Comparison of ENCODE assay signal across 11 cellular contexts in genomic region chr22:23113067-23113846, GRCh38. TPM values are rescaled to one million over a fixed set of nuclear protein-coding genes. Genes with fewer than 3 reads are reported as not detected.
DNase-seq lines count a peak whose midpoint lies in the region; ATAC-seq lines count a peak whose summit lies in the region.
"Had no signal": no experiment of that assay in that cellular context is flagged by ENCODE, and none has a peak within 500 bp of the region (broad histone marks: within the 10 kb centered on the region; RNA-seq: fewer than 3 reads in every experiment).

No MANE protein-coding gene starts in this region.

- H3K4me3 Mint-ChIP-seq in activated naive CD8-positive, alpha-beta T cell treated with anti-CD3 and anti-CD28 coated beads, Interleukin-2, amount 50 U/mL, for 24 hours: no peak overlapping the region
- H3K4me3 Mint-ChIP-seq: stimulated activated naive CD8-positive, alpha-beta T cell treated with anti-CD3 and anti-CD28 coated beads, Interleukin-15, Interleukin-2, amounts not matched to agents 100 ng/mL and 50 ng/mL, for 24 hours had no signal

- peak; percentile 18 for DNase-seq in Daoy (ENCODE audit: low read depth)
- peak; percentile 81 for DNase-seq in NCI-H345 (lab: John Stamatoyannopoulos, UW)
- DNase-seq in fibroblast of gingiva (ENCODE audit: low read depth): peak; percentile 42
- DNase-seq in occipital lobe (lab: John Stamatoyannopoulos, UW): peak; percentile 76
- DNase-seq in stimulated activated CD4-positive, alpha-beta T cell treated with anti-CD3 and anti-CD28 coated beads, Interleukin-4, amount 100 ng/mL, for 4 hours: no peak
- no peak for DNase-seq in activated CD4-positive, alpha-beta T cell treated with anti-CD3 and anti-CD28 coated beads, Interleukin-2, amount 50 U/mL, for 1 hour
- no peak for DNase-seq in activated naive CD8-positive, alpha-beta T cell treated with anti-CD3 and anti-CD28 coated beads, Interleukin-2, amount 50 U/mL, for 24 hours
- DNase-seq: activated naive CD4-positive, alpha-beta T cell; WERI-Rb-1 had no signal

- no peaks in the 10 kb centered on the region for H3K27me3 Mint-ChIP-seq in activated naive CD8-positive, alpha-beta T cell treated with anti-CD3 and anti-CD28 coated beads, Interleukin-2, amount 50 U/mL, for 24 hours
- H3K27me3 Mint-ChIP-seq: stimulated activated naive CD8-positive, alpha-beta T cell treated with anti-CD3 and anti-CD28 coated beads, Interleukin-15, Interleukin-2, amounts not matched to agents 100 ng/mL and 50 ng/mL, for 24 hours had no signal

- no peaks in the 10 kb centered on the region for H3K9me3 Mint-ChIP-seq in activated naive CD8-positive, alpha-beta T cell treated with anti-CD3 and anti-CD28 coated beads, Interleukin-2, amount 50 U/mL, for 24 hours
- H3K9me3 Mint-ChIP-seq: stimulated activated naive CD8-positive, alpha-beta T cell treated with anti-CD3 and anti-CD28 coated beads, Interleukin-15, Interleukin-2, amounts not matched to agents 100 ng/mL and 50 ng/mL, for 24 hours had no signal

- no peak for ATAC-seq in HG02571 (IDR thresholded peaks at IDR 0.05; ENCODE audit: unreplicated experiment)
- ATAC-seq in activated naive CD8-positive, alpha-beta T cell treated with anti-CD3 and anti-CD28 coated beads, Interleukin-2, amount 50 U/mL, for 24 hours: no peak

- no peaks in the 10 kb centered on the region for H3K36me3 Mint-ChIP-seq in activated naive CD8-positive, alpha-beta T cell treated with anti-CD3 and anti-CD28 coated beads, Interleukin-2, amount 50 U/mL, for 24 hours (ENCODE audit: low read depth)

- no peak overlapping the region for H3K27ac Mint-ChIP-seq in activated naive CD8-positive, alpha-beta T cell treated with anti-CD3 and anti-CD28 coated beads, Interleukin-2, amount 50 U/mL, for 24 hours
- H3K27ac Mint-ChIP-seq: stimulated activated naive CD8-positive, alpha-beta T cell treated with anti-CD3 and anti-CD28 coated beads, Interleukin-15, Interleukin-2, amounts not matched to agents 100 ng/mL and 50 ng/mL, for 24 hours had no signal

- H3K4me1 Mint-ChIP-seq in activated naive CD8-positive, alpha-beta T cell treated with anti-CD3 and anti-CD28 coated beads, Interleukin-2, amount 50 U/mL, for 24 hours: no peaks in the 10 kb centered on the region

RNA-seq across cellular contexts. Expression of gene RSPH14, which starts 28.5 kb away (rescaled TPM):
- total RNA-seq in Daoy (2014; rRNA removed; shearing (Covaris generic)): not detected in 2 replicates
- 1.9 TPM for total RNA-seq in occipital lobe

RNA-seq across cellular contexts. Expression of gene RAB36, which starts 32.0 kb away (rescaled TPM):
- 1.0 and 2.2 TPM in 2 replicates for total RNA-seq in Daoy (2014; rRNA removed; shearing (Covaris generic))
- 5.9 TPM for total RNA-seq in occipital lobe

RNA-seq across cellular contexts. Expression of gene GNAZ, which starts 42.9 kb away (rescaled TPM):
- 5.3 and 7.7 TPM in 2 replicates for total RNA-seq in Daoy (2014; rRNA removed; shearing (Covaris generic))
- total RNA-seq in occipital lobe: 192 TPM

Comparison
In these comparisons a context has a peak if more than half of its experiments do, and no peak if none do; other contexts are left out.
1. DNase-seq: peak in Daoy (single experiment), NCI-H345 (single experiment), fibroblast of gingiva (single experiment) and occipital lobe (single experiment); none in stimulated activated CD4-positive, alpha-beta T cell treated with anti-CD3 and anti-CD28 coated beads, Interleukin-4, amount 100 ng/mL, for 4 hours (0 of 2), activated CD4-positive, alpha-beta T cell treated with anti-CD3 and anti-CD28 coated beads, Interleukin-2, amount 50 U/mL, for 1 hour (single experiment) and activated naive CD8-positive, alpha-beta T cell treated with anti-CD3 and anti-CD28 coated beads, Interleukin-2, amount 50 U/mL, for 24 hours (single experiment).
2. RNA of gene GNAZ, which starts 42.9 kb away (total RNA-seq): 192 TPM in occipital lobe (single experiment); 5.3 to 7.7 TPM in Daoy; every median in the first group is over 10 times any median in the second.